In the genomic region with DNA sequence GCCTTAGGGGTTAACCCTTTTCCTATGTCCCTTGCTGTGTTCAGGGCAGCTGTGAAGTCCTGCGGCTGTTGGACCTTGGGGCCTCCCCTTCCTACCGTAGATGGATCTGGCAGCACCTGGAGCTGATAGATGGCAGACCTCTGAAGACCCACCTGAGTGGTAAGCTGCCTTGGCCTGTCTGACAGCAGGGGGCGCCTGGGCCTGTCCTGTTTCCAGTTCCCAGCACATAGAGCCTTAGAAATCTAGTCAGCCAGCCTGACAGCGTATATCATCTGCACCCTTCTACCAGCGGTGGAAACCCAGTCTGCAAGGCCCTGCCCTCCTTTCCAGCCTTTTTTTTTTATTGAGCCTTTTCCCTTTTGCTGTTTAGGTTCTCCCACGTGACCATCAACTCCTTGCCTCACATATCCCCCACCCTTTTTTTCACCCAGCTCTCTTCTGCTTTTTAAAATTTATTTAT, we compare ENCODE assay signal across 8 cellular contexts. TPM values are rescaled to one million over a fixed set of nuclear protein-coding genes. Genes with fewer than 3 reads are reported as not detected.
DNase-seq lines count a peak whose midpoint lies in the region; ATAC-seq and TF ChIP-seq lines count a peak whose summit lies in the region.

No MANE protein-coding gene starts in this region.

- H3K4me3 Mint-ChIP-seq in T-helper 2 cell treated with Interferon-gamma antibody and Interleukin-4, amounts not matched to agents 5 μg/mL and 100 μg/mL, for 36 hours, result no peak overlapping the region

- peak; percentile 97 for ATAC-seq in left ventricle myocardium superior
- ATAC-seq in GM21529 (IDR thresholded peaks at IDR 0.05; ENCODE audit: unreplicated experiment), result no peak
- ATAC-seq in GM18861 (IDR thresholded peaks at IDR 0.05; ENCODE audit: unreplicated experiment), result no peak

- no peaks in the 10 kb centered on the region for H3K36me3 Mint-ChIP-seq in T-helper 2 cell treated with Interferon-gamma antibody and Interleukin-4, amounts not matched to agents 5 μg/mL and 100 μg/mL, for 36 hours (ENCODE audit: low read depth)

- no peak overlapping the region for H3K27ac Mint-ChIP-seq in T-helper 2 cell treated with Interferon-gamma antibody and Interleukin-4, amounts not matched to agents 5 μg/mL and 100 μg/mL, for 36 hours

- no peak overlapping the region for H3K4me3 ChIP-seq in GM12875 (ENCODE audit: low read depth, low read length)

- H3K4me1 Mint-ChIP-seq in T-helper 2 cell treated with Interferon-gamma antibody and Interleukin-4, amounts not matched to agents 5 μg/mL and 100 μg/mL, for 36 hours (ENCODE audit: low read depth), result peaks cover 4% of the 10 kb centered on the region

- H3K27me3 Mint-ChIP-seq in T-helper 2 cell treated with Interferon-gamma antibody and Interleukin-4, amounts not matched to agents 5 μg/mL and 100 μg/mL, for 36 hours (ENCODE audit: low read depth), result peaks cover 10% of the 10 kb centered on the region

- H3K9me3 Mint-ChIP-seq in T-helper 2 cell treated with Interferon-gamma antibody and Interleukin-4, amounts not matched to agents 5 μg/mL and 100 μg/mL, for 36 hours, result no peaks in the 10 kb centered on the region

- TF ChIP-seq CTCF in GM12875 (IDR thresholded peaks at IDR 0.05; ENCODE audit: borderline replicate concordance, insufficient read depth, low read depth, low read length), result peak; percentile 92

- intact Hi-C loops in left ventricle myocardium superior (cut with micrococcal nuclease), result loop anchor here (2.0 kb wide), 1 partner anchor 144 kb away; no protein-coding TSS in a partner anchor

- DNase-seq in NCI-H2029 treated with DMSO at 0.1 percent for 48 hours (lab: John Stamatoyannopoulos, UW) (peak; percentile 70), amniotic stem cell (lab: John Stamatoyannopoulos, UW) (peak; percentile 64), left ventricle myocardium superior (peak; percentile 91), renal cortical epithelial cell (ENCODE audit: low read depth) (peak; percentile 73)
- DNase-seq in T-helper 2 cell treated with Interferon-gamma antibody and Interleukin-4, amounts not matched to agents 5 μg/mL and 100 μg/mL, for 36 hours (ENCODE audit: low spot score), result peak; percentile 38

RNA-seq across cellular contexts. Expression of a gene that starts 26.6 kb away (rescaled TPM):
- total RNA-seq in left ventricle myocardium superior (2.6 TPM), renal cortical epithelial cell (1.2 and 3.6 TPM in 2 replicates)

RNA-seq across cellular contexts. Expression of a gene that starts 40.7 kb away (rescaled TPM):
- 41.5 TPM for total RNA-seq in left ventricle myocardium superior
- 34.9 and 86.8 TPM in 2 replicates for total RNA-seq in renal cortical epithelial cell

Comparison
In these comparisons a context has a peak if more than half of its experiments do, and no peak if none do; other contexts are left out.
1. DNase-seq: peak in every context shown above with its lines; median percentile 91 in left ventricle myocardium superior; 73 in renal cortical epithelial cell; 70 in NCI-H2029 treated with DMSO at 0.1 percent for 48 hours; 64 in amniotic stem cell; 38 in T-helper 2 cell treated with Interferon-gamma antibody and Interleukin-4, amounts not matched to agents 5 μg/mL and 100 μg/mL, for 36 hours.